Comparison of ENCODE assay signal across 1 cellular context in the genomic region with DNA sequence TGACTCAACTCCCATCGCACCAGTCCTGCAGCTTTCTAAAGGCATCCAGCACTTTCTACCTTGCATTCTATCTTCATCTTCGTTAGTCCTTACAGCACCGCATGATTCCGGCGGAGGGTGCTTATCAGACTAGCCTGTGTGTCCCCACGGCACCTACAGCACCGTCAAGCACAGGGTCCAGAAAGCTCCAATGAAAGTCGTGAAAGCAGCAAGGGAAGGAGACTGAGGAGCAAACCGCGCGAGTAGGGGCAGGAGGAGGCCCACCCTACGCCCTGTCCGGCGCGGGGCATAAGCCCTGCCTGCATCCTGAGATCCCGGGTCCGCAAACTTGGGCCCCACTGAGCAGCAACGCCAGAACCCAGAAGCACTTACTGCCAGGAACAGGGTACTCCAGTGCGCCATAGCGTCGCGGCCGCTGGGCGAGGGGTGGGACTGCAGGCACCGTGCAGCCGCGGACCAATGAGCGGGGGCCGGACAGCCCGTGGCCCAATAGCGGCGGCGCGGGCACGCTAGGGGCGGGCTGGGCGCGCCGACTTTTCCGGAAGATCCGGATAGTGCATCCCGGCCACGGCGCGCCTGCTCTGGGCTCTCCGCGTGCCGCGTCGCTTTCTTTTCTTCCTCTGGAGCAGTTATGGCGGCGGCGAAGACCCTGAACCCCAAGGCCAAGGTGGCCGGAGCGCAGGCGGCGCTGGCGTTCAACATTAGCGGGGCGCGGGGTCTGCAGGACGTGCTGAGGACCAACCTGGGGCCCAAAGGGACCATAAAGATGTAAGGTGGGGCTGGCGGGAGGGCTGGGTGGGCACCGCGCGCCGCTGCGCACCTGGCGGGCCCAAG.
A peak's percentile ranks its signal among the peaks of the same experiment; 100 is the strongest.
TF ChIP-seq lines count a peak whose summit lies in the region.

No MANE protein-coding gene starts in this region.

TF ChIP-seq in GM12878, 131 proteins besides CTCF, POLR2A, EP300 and RAD21 (continued from another document and continues in another):
- TF ChIP-seq, protein P1, sequence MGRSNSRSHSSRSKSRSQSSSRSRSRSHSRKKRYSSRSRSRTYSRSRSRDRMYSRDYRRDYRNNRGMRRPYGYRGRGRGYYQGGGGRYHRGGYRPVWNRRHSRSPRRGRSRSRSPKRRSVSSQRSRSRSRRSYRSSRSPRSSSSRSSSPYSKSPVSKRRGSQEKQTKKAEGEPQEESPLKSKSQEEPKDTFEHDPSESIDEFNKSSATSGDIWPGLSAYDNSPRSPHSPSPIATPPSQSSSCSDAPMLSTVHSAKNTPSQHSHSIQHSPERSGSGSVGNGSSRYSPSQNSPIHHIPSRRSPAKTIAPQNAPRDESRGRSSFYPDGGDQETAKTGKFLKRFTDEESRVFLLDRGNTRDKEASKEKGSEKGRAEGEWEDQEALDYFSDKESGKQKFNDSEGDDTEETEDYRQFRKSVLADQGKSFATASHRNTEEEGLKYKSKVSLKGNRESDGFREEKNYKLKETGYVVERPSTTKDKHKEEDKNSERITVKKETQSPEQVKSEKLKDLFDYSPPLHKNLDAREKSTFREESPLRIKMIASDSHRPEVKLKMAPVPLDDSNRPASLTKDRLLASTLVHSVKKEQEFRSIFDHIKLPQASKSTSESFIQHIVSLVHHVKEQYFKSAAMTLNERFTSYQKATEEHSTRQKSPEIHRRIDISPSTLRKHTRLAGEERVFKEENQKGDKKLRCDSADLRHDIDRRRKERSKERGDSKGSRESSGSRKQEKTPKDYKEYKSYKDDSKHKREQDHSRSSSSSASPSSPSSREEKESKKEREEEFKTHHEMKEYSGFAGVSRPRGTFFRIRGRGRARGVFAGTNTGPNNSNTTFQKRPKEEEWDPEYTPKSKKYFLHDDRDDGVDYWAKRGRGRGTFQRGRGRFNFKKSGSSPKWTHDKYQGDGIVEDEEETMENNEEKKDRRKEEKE (IDR thresholded peaks at IDR 0.05): no peak
- TF ChIP-seq ZBED1 (IDR thresholded peaks at IDR 0.05; ENCODE audit: borderline replicate concordance) (no peak), NRF1 (conservative IDR thresholded peaks at IDR 0.05; ENCODE audit: low read depth, low read length) (0 out of 2 replicates have a peak, but pooled peaks have one; percentile 5), TAF1 (IDR thresholded peaks at IDR 0.05; ENCODE audit: borderline replicate concordance, low read depth, low read length) (peak; percentile 64; the same call in 1 of the 2 replicates), IRF3 (IDR thresholded peaks at IDR 0.05) (peak; percentile 89), SMC3 (IDR thresholded peaks at IDR 0.05; ENCODE audit: borderline replicate concordance, low read length) (no peak), RB1 (IDR thresholded peaks at IDR 0.05; ENCODE audit: borderline replicate concordance) (no peak), CHD2 (IDR thresholded peaks at IDR 0.05; ENCODE audit: borderline replicate concordance, low read depth, low read length) (peak; percentile 91), HDGF (IDR thresholded peaks at IDR 0.05) (peak; percentile 50; the same call in 1 of the 2 replicates), KDM1A (IDR thresholded peaks at IDR 0.05; ENCODE audit: borderline replicate concordance) (no peak), LARP7 (IDR thresholded peaks at IDR 0.05) (peak; percentile 35; the same call in 1 of the 2 replicates), CEBPB (IDR thresholded peaks at IDR 0.05; ENCODE audit: borderline replicate concordance in 1 of 2, low read depth in 2 of 2, low read length in 2 of 2) (no peak), MLLT1 (IDR thresholded peaks at IDR 0.05) (no peak), RUNX3 (IDR thresholded peaks at IDR 0.05; ENCODE audit: low read length) (no peak; the same call in 1 of the 2 replicates), NR2F1 (conservative IDR thresholded peaks at IDR 0.05) (no peak; the same call in 1 of the 2 replicates), IRF5 (IDR thresholded peaks at IDR 0.05; ENCODE audit: borderline replicate concordance) (no peak), ATF3 (IDR thresholded peaks at IDR 0.05; ENCODE audit: borderline replicate concordance, extremely low read depth, low read depth, low read length) (no peak), EED (IDR thresholded peaks at IDR 0.05; ENCODE audit: low read depth) (no peak), NFYA (IDR thresholded peaks at IDR 0.05; ENCODE audit: borderline replicate concordance, low read depth, low read length) (peak; percentile 37; the same call in 1 of the 2 replicates), SMAD5 (IDR thresholded peaks at IDR 0.05; ENCODE audit: low read depth) (peak; percentile 85), TBL1XR1 (IDR thresholded peaks at IDR 0.05; ENCODE audit: low read depth, low read length) (no peak; the same call in 1 of the 2 replicates), RBBP5 (conservative IDR thresholded peaks at IDR 0.05) (no peak), BHLHE40 (IDR thresholded peaks at IDR 0.05; ENCODE audit: borderline replicate concordance in 1 of 2, low read depth in 2 of 2, low read length in 1 of 2) (peak in 1 of 2 experiments; percentile 81; a peak in 2 of 4 replicates), ZNF217 (IDR thresholded peaks at IDR 0.05) (no peak), ESRRA (IDR thresholded peaks at IDR 0.05; ENCODE audit: low read length) (no peak), ATF7 (IDR thresholded peaks at IDR 0.05; ENCODE audit: low read depth) (no peak), NR2C2 (IDR thresholded peaks at IDR 0.05; ENCODE audit: borderline replicate concordance, control insufficient read depth, insufficient read length, low read depth) (no peak), POLR2AphosphoS5 (IDR thresholded peaks at IDR 0.05; ENCODE audit: low read length) (peak; percentile 86), IKZF1 (conservative IDR thresholded peaks at IDR 0.05) (peak; percentile 79; the same call in 1 of the 2 replicates), ZNF274 (IDR thresholded peaks at IDR 0.05; ENCODE audit: insufficient read depth, insufficient read length) (no peak), CBFB (IDR thresholded peaks at IDR 0.05; ENCODE audit: low read depth) (no peak), GABPA (IDR thresholded peaks at IDR 0.05; ENCODE audit: low read depth) (peak; percentile 82), CBX3 (IDR thresholded peaks at IDR 0.05; ENCODE audit: borderline replicate concordance, low read depth) (no peak), SIN3A (IDR thresholded peaks at IDR 0.05; ENCODE audit: low read depth, low read length) (peak; percentile 56; the same call in 1 of the 2 replicates), ZNF24 (IDR thresholded peaks at IDR 0.05) (no peak), CUX1 (IDR thresholded peaks at IDR 0.05; ENCODE audit: insufficient replicate concordance, low read depth, low read length) (no peak), SP1 (IDR thresholded peaks at IDR 0.05; ENCODE audit: low read depth, low read length) (peak; percentile 98)
- TF ChIP-seq, protein P2, sequence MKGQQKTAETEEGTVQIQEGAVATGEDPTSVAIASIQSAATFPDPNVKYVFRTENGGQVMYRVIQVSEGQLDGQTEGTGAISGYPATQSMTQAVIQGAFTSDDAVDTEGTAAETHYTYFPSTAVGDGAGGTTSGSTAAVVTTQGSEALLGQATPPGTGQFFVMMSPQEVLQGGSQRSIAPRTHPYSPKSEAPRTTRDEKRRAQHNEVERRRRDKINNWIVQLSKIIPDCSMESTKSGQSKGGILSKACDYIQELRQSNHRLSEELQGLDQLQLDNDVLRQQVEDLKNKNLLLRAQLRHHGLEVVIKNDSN (IDR thresholded peaks at IDR 0.05; ENCODE audit: borderline replicate concordance, extremely low read length, insufficient read depth, low read depth, low read length): peak; percentile 68
- TF ChIP-seq, protein P3, sequence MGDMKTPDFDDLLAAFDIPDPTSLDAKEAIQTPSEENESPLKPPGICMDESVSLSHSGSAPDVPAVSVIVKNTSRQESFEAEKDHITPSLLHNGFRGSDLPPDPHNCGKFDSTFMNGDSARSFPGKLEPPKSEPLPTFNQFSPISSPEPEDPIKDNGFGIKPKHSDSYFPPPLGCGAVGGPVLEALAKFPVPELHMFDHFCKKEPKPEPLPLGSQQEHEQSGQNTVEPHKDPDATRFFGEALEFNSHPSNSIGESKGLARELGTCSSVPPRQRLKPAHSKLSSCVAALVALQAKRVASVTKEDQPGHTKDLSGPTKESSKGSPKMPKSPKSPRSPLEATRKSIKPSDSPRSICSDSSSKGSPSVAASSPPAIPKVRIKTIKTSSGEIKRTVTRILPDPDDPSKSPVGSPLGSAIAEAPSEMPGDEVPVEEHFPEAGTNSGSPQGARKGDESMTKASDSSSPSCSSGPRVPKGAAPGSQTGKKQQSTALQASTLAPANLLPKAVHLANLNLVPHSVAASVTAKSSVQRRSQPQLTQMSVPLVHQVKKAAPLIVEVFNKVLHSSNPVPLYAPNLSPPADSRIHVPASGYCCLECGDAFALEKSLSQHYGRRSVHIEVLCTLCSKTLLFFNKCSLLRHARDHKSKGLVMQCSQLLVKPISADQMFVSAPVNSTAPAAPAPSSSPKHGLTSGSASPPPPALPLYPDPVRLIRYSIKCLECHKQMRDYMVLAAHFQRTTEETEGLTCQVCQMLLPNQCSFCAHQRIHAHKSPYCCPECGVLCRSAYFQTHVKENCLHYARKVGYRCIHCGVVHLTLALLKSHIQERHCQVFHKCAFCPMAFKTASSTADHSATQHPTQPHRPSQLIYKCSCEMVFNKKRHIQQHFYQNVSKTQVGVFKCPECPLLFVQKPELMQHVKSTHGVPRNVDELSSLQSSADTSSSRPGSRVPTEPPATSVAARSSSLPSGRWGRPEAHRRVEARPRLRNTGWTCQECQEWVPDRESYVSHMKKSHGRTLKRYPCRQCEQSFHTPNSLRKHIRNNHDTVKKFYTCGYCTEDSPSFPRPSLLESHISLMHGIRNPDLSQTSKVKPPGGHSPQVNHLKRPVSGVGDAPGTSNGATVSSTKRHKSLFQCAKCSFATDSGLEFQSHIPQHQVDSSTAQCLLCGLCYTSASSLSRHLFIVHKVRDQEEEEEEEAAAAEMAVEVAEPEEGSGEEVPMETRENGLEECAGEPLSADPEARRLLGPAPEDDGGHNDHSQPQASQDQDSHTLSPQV (IDR thresholded peaks at IDR 0.05): no peak
